ENCODE assay signal across 9 cellular contexts in the genomic region with DNA sequence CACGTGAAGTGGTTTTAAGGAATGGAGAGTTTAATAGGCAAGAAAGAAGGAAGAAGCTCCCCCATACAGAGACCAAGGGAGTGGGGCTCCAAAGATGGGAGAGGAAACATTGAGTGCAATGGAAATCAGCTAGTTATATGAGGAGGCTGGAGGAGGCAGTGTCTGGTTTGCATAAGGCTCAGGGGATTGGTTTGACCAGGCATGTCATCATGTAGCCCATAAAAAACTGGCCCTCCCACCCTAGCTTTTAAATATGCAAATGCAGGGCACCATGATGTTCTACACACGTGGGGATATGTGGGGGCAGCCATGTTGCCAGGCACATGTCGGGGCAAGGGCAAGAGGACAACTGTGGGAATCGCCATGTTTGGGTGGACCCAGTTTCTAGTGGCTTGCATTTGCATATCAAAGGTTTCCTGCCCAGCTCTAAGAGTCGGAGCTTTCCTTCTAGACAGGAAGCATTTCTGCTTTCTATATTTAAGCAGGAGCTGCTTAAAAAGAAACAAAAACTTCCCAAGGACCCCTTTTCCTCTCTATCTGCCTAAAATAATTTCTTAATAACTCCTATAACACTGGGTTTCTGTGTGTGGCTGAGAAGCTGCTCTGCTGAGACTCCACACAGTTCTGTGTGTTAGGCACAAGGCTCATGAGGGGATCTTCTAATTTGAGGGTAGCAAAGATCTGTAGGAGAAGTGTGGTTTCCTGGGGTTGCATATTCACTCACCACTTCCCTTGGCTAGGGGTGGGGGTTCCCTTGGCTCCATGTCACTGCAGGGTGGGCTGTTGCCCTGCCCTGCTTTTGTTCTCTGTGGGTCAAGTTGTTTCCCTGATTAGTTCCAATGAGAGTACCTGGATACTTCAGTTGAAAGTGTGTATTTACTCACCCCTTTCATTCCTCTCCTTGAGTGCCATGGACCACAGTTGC.
A peak's percentile ranks its signal among the peaks of the same experiment; 100 is the strongest.
DNase-seq lines count a peak whose midpoint lies in the region; ATAC-seq and FAIRE-seq lines count a peak whose summit lies in the region.
"Had no signal": no experiment of that assay in that cellular context is flagged by ENCODE, and none has a peak within 500 bp of the region (broad histone marks: within the 10 kb centered on the region; RNA-seq: fewer than 3 reads in every experiment).

No MANE protein-coding gene starts in this region.

- H3K4me1 ChIP-seq in small intestine (ENCODE audit: control insufficient read depth in 2 of 2, insufficient read depth in 1 of 2, low read depth in 1 of 2, low read length in 1 of 2) (no peaks in the 10 kb centered on the region), mesenchymal stem cell (ENCODE audit: control insufficient read depth, insufficient read depth, low read depth, low read length) (no peaks in the 10 kb centered on the region)

- no peak overlapping the region for H3K4ac ChIP-seq in mesenchymal stem cell (ENCODE audit: low read depth in 1 of 2, low read length in 2 of 2)

- no peak overlapping the region for H2AFZ ChIP-seq in mesenchymal stem cell (ENCODE audit: low read depth, low read length)

- no peak overlapping the region for H4K91ac ChIP-seq in mesenchymal stem cell (ENCODE audit: low read length)

- FAIRE-seq in small intestine (lab: Jason Lieb, UNC), result no peak
- FAIRE-seq: TTC549 had no signal

- no peak overlapping the region for H3K27ac ChIP-seq in small intestine (ENCODE audit: low read depth in 1 of 2, low read length in 1 of 2)
- H3K27ac ChIP-seq in mesenchymal stem cell (ENCODE audit: low read length, poor library complexity, severe bottlenecking), result no peak overlapping the region

- peak; percentile 84 for ATAC-seq in GM18909 (IDR thresholded peaks at IDR 0.05; ENCODE audit: poor library complexity, unreplicated experiment)
- peak; percentile 85 for ATAC-seq in HG03432 (IDR thresholded peaks at IDR 0.05; ENCODE audit: unreplicated experiment)

- H3K23ac ChIP-seq in mesenchymal stem cell (ENCODE audit: low read length in 2 of 2), result no peak overlapping the region

- no peaks in the 10 kb centered on the region for H3K36me3 ChIP-seq in small intestine (ENCODE audit: control insufficient read depth in 2 of 2, insufficient read depth in 2 of 2, low read length in 2 of 2)
- no peaks in the 10 kb centered on the region for H3K36me3 ChIP-seq in mesenchymal stem cell (ENCODE audit: control insufficient read depth in 1 of 2, insufficient read depth in 2 of 2, low read depth in 1 of 2, low read length in 2 of 2)

- H3K27me3 ChIP-seq in small intestine (ENCODE audit: control insufficient read depth in 2 of 2, insufficient read depth in 2 of 2, low read length in 2 of 2) (no peaks in the 10 kb centered on the region), mesenchymal stem cell (ENCODE audit: control insufficient read depth in 1 of 2, insufficient read depth in 1 of 2, low read length in 2 of 2) (peaks cover 0 to 8% of the 10 kb centered on the region in 2 experiments)

- H2BK15ac ChIP-seq in mesenchymal stem cell (ENCODE audit: low read depth, poor library complexity, severe bottlenecking), result no peak overlapping the region

- H2AK5ac ChIP-seq in mesenchymal stem cell (ENCODE audit: low read length, severe bottlenecking), result no peak overlapping the region

- no peaks in the 10 kb centered on the region for H3K79me1 ChIP-seq in mesenchymal stem cell (replicated peaks; ENCODE audit: low read length, poor library complexity, severe bottlenecking)

- no peak overlapping the region for H2BK120ac ChIP-seq in mesenchymal stem cell (ENCODE audit: low read depth, low read length)

- H3K9ac ChIP-seq in mesenchymal stem cell (ENCODE audit: low read length), result no peak overlapping the region

- no peak overlapping the region for H4K8ac ChIP-seq in mesenchymal stem cell (ENCODE audit: low read length)

- DNase-seq in activated CD4-positive, CD25-positive, alpha-beta regulatory T cell treated with anti-CD3 and anti-CD28 coated beads, Interleukin-2, amount 50 U/mL, for 72 hours, result peak; percentile 44
- DNase-seq in small intestine (peak; percentile 11), mesenchymal stem cell (no peak), ACHN (no peak), NCI-H187 (lab: John Stamatoyannopoulos, UW) (no peak), NCI-H146 treated with DMSO at 0.1 percent for 48 hours (lab: John Stamatoyannopoulos, UW; ENCODE audit: unreplicated experiment) (no peak)

- WGBS in small intestine, 3 donors, result 52 to 60% (median 54%) methylated on average over 5 of the region's 5 CpGs
- whole genome bisulfite sequencing in mesenchymal stem cell, result 72% methylated on average over 4 of the region's 5 CpGs

- H3K4me3 ChIP-seq in small intestine (ENCODE audit: low read depth in 1 of 2, low read length in 2 of 2), result no peak overlapping the region
- no peak overlapping the region for H3K4me3 ChIP-seq in mesenchymal stem cell (ENCODE audit: insufficient read depth in 1 of 2, low read depth in 1 of 2, low read length in 2 of 2)

- in situ Hi-C loops in ACHN (cut with HindIII; ENCODE audit: low pct_ligation_motif_present, low pct_unique_long_range_greater_than_20kb, low sequenced_read_pairs), result no loop called here

- no peak overlapping the region for H3K4me2 ChIP-seq in mesenchymal stem cell (ENCODE audit: low read length, poor library complexity, severe bottlenecking)

- H3K18ac ChIP-seq in mesenchymal stem cell (ENCODE audit: low read depth in 1 of 2, low read length in 2 of 2), result no peak overlapping the region

- no peak overlapping the region for H3K14ac ChIP-seq in mesenchymal stem cell (ENCODE audit: low read length in 2 of 2)

- no peak overlapping the region for H2BK12ac ChIP-seq in mesenchymal stem cell (ENCODE audit: low read length in 2 of 2)

- H2BK5ac ChIP-seq in mesenchymal stem cell (ENCODE audit: low read depth, low read length, poor library complexity, severe bottlenecking), result no peak overlapping the region

- H3K9me3 ChIP-seq in small intestine (ENCODE audit: control insufficient read depth, low read depth) (no peaks in the 10 kb centered on the region), mesenchymal stem cell (ENCODE audit: control insufficient read depth, low read length) (no peaks in the 10 kb centered on the region)

Comparison
In these comparisons a context has a peak if more than half of its experiments do, and no peak if none do; other contexts are left out.
1. DNase-seq: peak in activated CD4-positive, CD25-positive, alpha-beta regulatory T cell treated with anti-CD3 and anti-CD28 coated beads, Interleukin-2, amount 50 U/mL, for 72 hours (single experiment) and small intestine (single experiment); none in mesenchymal stem cell (single experiment), ACHN (single experiment), NCI-H187 (0 of 2) and NCI-H146 treated with DMSO at 0.1 percent for 48 hours (single experiment).